8 cellular contexts compared by ENCODE assay signal in genomic region chr1:234604726-234605492, GRCh38. TPM values are rescaled to one million over a fixed set of nuclear protein-coding genes. Genes with fewer than 3 reads are reported as not detected.
DNase-seq lines count a peak whose midpoint lies in the region; ATAC-seq, FAIRE-seq and TF ChIP-seq lines count a peak whose summit lies in the region.

No MANE protein-coding gene starts in this region.

- 0 to 1% methylated on average over 8 of the region's 8 CpGs for WGBS in tibial nerve, 2 donors

- H3K9me3 ChIP-seq in breast epithelium, result no peaks in the 10 kb centered on the region
- H3K9me3 ChIP-seq in lower lobe of right lung, result no peaks in the 10 kb centered on the region
- H3K9me3 ChIP-seq in tibial nerve, result no peaks in the 10 kb centered on the region

- no peak for TF ChIP-seq CTCF in breast epithelium (IDR thresholded peaks at IDR 0.05)
- no peak for TF ChIP-seq CTCF in lower lobe of right lung (IDR thresholded peaks at IDR 0.05)
- no peak for TF ChIP-seq CTCF in tibial nerve (IDR thresholded peaks at IDR 0.05)

- intact Hi-C loops in breast epithelium (cut with DNase I; ENCODE audit: low total_unique reads) (loop anchor here (5.0 to 10.0 kb wide), 3 partner anchors 70 to 477 kb away; no protein-coding TSS in a partner anchor), lower lobe of right lung (cut with DNase I) (loop anchor here (10.0 kb wide), 2 partner anchors 110 to 470 kb away; no protein-coding TSS in a partner anchor)

- peak; percentile 39 for FAIRE-seq in G401.6 (lab: Jason Lieb, UNC)

- TF ChIP-seq POLR2A in breast epithelium (IDR thresholded peaks at IDR 0.05), result no peak
- no peak for TF ChIP-seq POLR2A in tibial nerve (IDR thresholded peaks at IDR 0.05)

- H3K27ac ChIP-seq in breast epithelium, result peak overlapping the region; percentile 98 to 99
- peak overlapping the region; percentile 100 for H3K27ac ChIP-seq in lower lobe of right lung
- peak overlapping the region; percentile 98 to 100 (median 99) for H3K27ac ChIP-seq in tibial nerve

- H3K36me3 ChIP-seq in breast epithelium (peaks cover 5% of the 10 kb centered on the region), lower lobe of right lung (peaks cover 31% of the 10 kb centered on the region), tibial nerve (peaks cover 0 to 23% (median 0%) of the 10 kb centered on the region in 3 donors)

- H3K27me3 ChIP-seq in breast epithelium (no peaks in the 10 kb centered on the region), lower lobe of right lung (ENCODE audit: low read depth) (no peaks in the 10 kb centered on the region), tibial nerve (no peaks in the 10 kb centered on the region)

- no peak for TF ChIP-seq EP300 in tibial nerve (IDR thresholded peaks at IDR 0.05)

- H3K4me3 ChIP-seq in breast epithelium (peak overlapping the region; percentile 77 to 90 (median 80)), lower lobe of right lung (peak overlapping the region; percentile 85), tibial nerve (peak overlapping the region; percentile 66 to 87 (median 83))

- no peak for ATAC-seq in lower lobe of right lung

- DNase-seq in MV-4-11 (lab: John Stamatoyannopoulos, UW), result peak; percentile 29
- DNase-seq in breast epithelium (ENCODE audit: low spot score in 2 of 2), result no peak
- no peak for DNase-seq in lower lobe of right lung
- no peak for DNase-seq in tibial nerve (ENCODE audit: low spot score in 2 of 2)
- no peak for DNase-seq in activated gamma-delta T cell treated with Interleukin-2 at 50 U/mL for 16 hours
- DNase-seq in iPS-NIHi11 (ENCODE audit: low spot score), result no peak
- DNase-seq in activated CD4-positive, CD25-positive, alpha-beta regulatory T cell treated with anti-CD3 and anti-CD28 coated beads, Interleukin-2, amount 50 U/mL, for 72 hours, result no peak

- H3K4me1 ChIP-seq in breast epithelium (peaks cover 0 to 16% of the 10 kb centered on the region in 2 donors), lower lobe of right lung (peaks cover 58% of the 10 kb centered on the region), tibial nerve (peaks cover 15 to 60% (median 42%) of the 10 kb centered on the region in 4 donors)

RNA-seq across cellular contexts. Expression of gene IRF2BP2, which starts 5.1 kb away (rescaled TPM):
- 100 to 1,000 TPM in 1 of 3 donors, 10 to 100 TPM in 2; 60.3 to 108 (median 84.9) TPM for total RNA-seq in breast epithelium
- 154 TPM for total RNA-seq in lower lobe of right lung
- 100 to 1,000 TPM in 1 of 4 donors, 10 to 100 TPM in 3; 71.4 to 107 (median 93.8) TPM for total RNA-seq in tibial nerve
